In genomic region chr17:48571826-48572417, GRCh38 we compare ENCODE assay signal across 16 cellular contexts. TPM values are rescaled to one million over a fixed set of nuclear protein-coding genes. Genes with fewer than 3 reads are reported as not detected.
DNase-seq lines count a peak whose midpoint lies in the region; ATAC-seq and TF ChIP-seq lines count a peak whose summit lies in the region.
"Had no signal": no experiment of that assay in that cellular context is flagged by ENCODE, and none has a peak within 500 bp of the region (broad histone marks: within the 10 kb centered on the region; RNA-seq: fewer than 3 reads in every experiment).

No MANE protein-coding gene starts in this region.

- no peaks in the 10 kb centered on the region for H3K9me3 ChIP-seq in HUES6 (ENCODE audit: control insufficient read depth, insufficient read depth, low read depth, low read length)
- H3K9me3 ChIP-seq in duodenal mucosa (ENCODE audit: control insufficient read depth in 1 of 2, low read length in 2 of 2), result no peaks in the 10 kb centered on the region
- no peaks in the 10 kb centered on the region for H3K9me3 ChIP-seq in mesodermal cell (ENCODE audit: control insufficient read depth, low read length)
- no peaks in the 10 kb centered on the region for H3K9me3 ChIP-seq in thyroid gland
- H3K9me3 ChIP-seq: BLaER1 had no signal

- intact Hi-C loops in thyroid gland (cut with DNase I) (no loop called here), Right ventricle myocardium superior (cut with DNase I) (no loop called here)

- H3K4me3 ChIP-seq in HUES6 (ENCODE audit: low read depth, low read length) (peak overlapping the region; percentile 40; the same call in 1 of the 2 replicates), duodenal mucosa (ENCODE audit: low read depth in 1 of 2, low read length in 2 of 2) (peak overlapping the region; percentile 4 to 53), mesodermal cell (ENCODE audit: extremely low read depth, insufficient read depth, low read length, poor library complexity, severe bottlenecking) (no peak overlapping the region), thyroid gland (replicated peaks in 1 of 3) (no peak overlapping the region)
- H3K4me3 ChIP-seq: BLaER1 had no signal

- H3K27me3 ChIP-seq in HUES6 (ENCODE audit: control insufficient read depth, insufficient read depth, low read length) (peaks cover 100% of the 10 kb centered on the region), duodenal mucosa (ENCODE audit: control insufficient read depth in 1 of 2, insufficient read depth in 2 of 2, low read length in 2 of 2) (peaks cover 72 to 93% of the 10 kb centered on the region in 2 donors), thyroid gland (peaks cover 54% of the 10 kb centered on the region)

- peaks cover 73% of the 10 kb centered on the region for H3K4me1 ChIP-seq in HUES6 (ENCODE audit: control insufficient read depth, insufficient read depth, low read length)
- H3K4me1 ChIP-seq in duodenal mucosa (ENCODE audit: control insufficient read depth in 1 of 2, insufficient read depth in 2 of 2, low read length in 2 of 2), result peaks cover 4 to 11% of the 10 kb centered on the region in 2 donors
- peaks cover 35% of the 10 kb centered on the region for H3K4me1 ChIP-seq in mesodermal cell (ENCODE audit: control insufficient read depth, insufficient read depth, low read length, poor library complexity, severe bottlenecking)
- peaks cover 0 to 9% of the 10 kb centered on the region in 2 donors for H3K4me1 ChIP-seq in thyroid gland
- H3K4me1 ChIP-seq: BLaER1 had no signal

- DNase-seq in thyroid gland (no peak), kidney tubule cell (ENCODE audit: low spot score) (no peak), GDM1 (lab: John Stamatoyannopoulos, UW) (no peak), Right ventricle myocardium superior (no peak), NK-92 (lab: John Stamatoyannopoulos, UW; ENCODE audit: unreplicated experiment) (no peak)
- DNase-seq: activated CD4-positive, alpha-beta T cell treated with anti-CD3 and anti-CD28 coated beads, Interleukin-2, amount 10 ng/mL, durations not matched to agents 24 days and 14 days; DMS 273 treated with DMSO at 0.1 percent for 48 hours; GOT3; NK-92 treated with Interleukin-12 subunit alpha and Interleukin-12 subunit beta, amount 100 ng/mL, for 24 hours; SHP77; T1000 had no signal

- peak overlapping the region; percentile 76 for H3K9ac ChIP-seq in HUES6 (ENCODE audit: low read length)
- peak overlapping the region; percentile 53 to 54 for H3K9ac ChIP-seq in duodenal mucosa (ENCODE audit: low read depth in 1 of 2, low read length in 2 of 2)
- H3K9ac ChIP-seq: BLaER1 had no signal

- TF ChIP-seq POLR2A in thyroid gland (IDR thresholded peaks at IDR 0.05), result no peak

- no peak overlapping the region; the same call in 1 of the 2 replicates for H3K27ac ChIP-seq in HUES6 (ENCODE audit: low read depth, low read length)
- peak overlapping the region; percentile 70 for H3K27ac ChIP-seq in duodenal mucosa (ENCODE audit: low read depth, low read length)
- H3K27ac ChIP-seq in mesodermal cell (ENCODE audit: low read depth, low read length, severe bottlenecking), result peak overlapping the region; percentile 90
- peak overlapping the region in 2 of 3 donors; percentile 33 to 41 for H3K27ac ChIP-seq in thyroid gland
- H3K27ac ChIP-seq: BLaER1 had no signal

- H3K36me3 ChIP-seq in HUES6 (ENCODE audit: control insufficient read depth, insufficient read depth, low read length), result no peaks in the 10 kb centered on the region
- no peaks in the 10 kb centered on the region for H3K36me3 ChIP-seq in duodenal mucosa (ENCODE audit: control insufficient read depth in 1 of 2, insufficient read depth in 2 of 2, low read length in 2 of 2)
- H3K36me3 ChIP-seq in mesodermal cell (ENCODE audit: control insufficient read depth, insufficient read depth, low read length), result no peaks in the 10 kb centered on the region
- H3K36me3 ChIP-seq in thyroid gland, result no peaks in the 10 kb centered on the region
- H3K36me3 ChIP-seq: BLaER1 had no signal

- no peak for TF ChIP-seq CTCF in thyroid gland (IDR thresholded peaks at IDR 0.05)

- ATAC-seq in Right ventricle myocardium superior (ENCODE audit: poor library complexity), result no peak

- WGBS in mesodermal cell (ENCODE audit: insufficient coverage in 2 of 2), 2 experiments, result 33% methylated on average over 1 of the region's 1 CpG; no CpG with 5 or more reads in 1 of the 2 experiments
- 50 to 63% methylated on average over 1 of the region's 1 CpG for WGBS in thyroid gland, 2 donors

RNA-seq across cellular contexts. Expression of gene HOXB4, which starts 6.2 kb away (rescaled TPM):
- 6.6 TPM for polyA plus RNA-seq in mesodermal cell (2013, experiment 1 of 2)
- 7.8 TPM for polyA plus RNA-seq in mesodermal cell (2013, experiment 2 of 2)
- total RNA-seq in thyroid gland, result 1 to 10 TPM in 1 of 4 donors, under 1 TPM in 3; 0.67 to 1.2 (median 0.80) TPM
- total RNA-seq in Right ventricle myocardium superior, result 0.75 TPM

RNA-seq across cellular contexts. Expression of gene HOXB3, which starts 18.1 kb away (rescaled TPM):
- polyA plus RNA-seq in mesodermal cell (2013, experiment 1 of 2), result 28.7 TPM
- polyA plus RNA-seq in mesodermal cell (2013, experiment 2 of 2), result 27.8 TPM
- total RNA-seq in thyroid gland (1 to 10 TPM; 1.5 to 6.7 (median 4.3) TPM), Right ventricle myocardium superior (1.6 TPM)
- total RNA-seq: cerebellum had no signal

RNA-seq across cellular contexts. Expression of gene HOXB5, which starts 21.7 kb away (rescaled TPM):
- 13.7 TPM for polyA plus RNA-seq in mesodermal cell (2013, experiment 1 of 2)
- polyA plus RNA-seq in mesodermal cell (2013, experiment 2 of 2), result 15.0 TPM
- 1 to 10 TPM in 1 of 4 donors, under 1 TPM in 2, not detected in 1; 0.11 to 1.6 (median 0.49) TPM for total RNA-seq in thyroid gland
- 0.13 TPM for total RNA-seq in Right ventricle myocardium superior
- total RNA-seq: activated CD4-positive, alpha-beta T cell treated with anti-CD3 and anti-CD28 coated beads, Interleukin-2, amount 10 ng/mL, durations not matched to agents 24 days and 14 days; cerebellum had no signal

RNA-seq across cellular contexts. Expression of gene HOXB2, which starts 27.0 kb away (rescaled TPM):
- 53.6 TPM for polyA plus RNA-seq in mesodermal cell (2013, experiment 1 of 2)
- polyA plus RNA-seq in mesodermal cell (2013, experiment 2 of 2), result 52.0 TPM
- total RNA-seq in thyroid gland (1 to 10 TPM; 2.6 to 9.4 (median 5.2) TPM), Right ventricle myocardium superior (2.7 TPM)
- total RNA-seq: cerebellum had no signal

RNA-seq across cellular contexts. Expression of gene HOXB6, which starts 32.9 kb away (rescaled TPM):
- polyA plus RNA-seq in mesodermal cell (2013, experiment 1 of 2), result 38.9 TPM
- 49.8 TPM for polyA plus RNA-seq in mesodermal cell (2013, experiment 2 of 2)
- total RNA-seq in thyroid gland (1 to 10 TPM in 2 of 4 donors, under 1 TPM in 2; 0.54 to 4.2 (median 1.3) TPM), Right ventricle myocardium superior (0.78 TPM)
- total RNA-seq: cerebellum had no signal

Comparison
In these comparisons a context has a peak if more than half of its experiments do, and no peak if none do; other contexts are left out.
1. H3K4me3 ChIP-seq: peak in HUES6 (single experiment) and duodenal mucosa (2 of 2); none in mesodermal cell (single experiment) and thyroid gland (0 of 3).